Comparison of ENCODE assay signal across 1 cellular context in the genomic region with DNA sequence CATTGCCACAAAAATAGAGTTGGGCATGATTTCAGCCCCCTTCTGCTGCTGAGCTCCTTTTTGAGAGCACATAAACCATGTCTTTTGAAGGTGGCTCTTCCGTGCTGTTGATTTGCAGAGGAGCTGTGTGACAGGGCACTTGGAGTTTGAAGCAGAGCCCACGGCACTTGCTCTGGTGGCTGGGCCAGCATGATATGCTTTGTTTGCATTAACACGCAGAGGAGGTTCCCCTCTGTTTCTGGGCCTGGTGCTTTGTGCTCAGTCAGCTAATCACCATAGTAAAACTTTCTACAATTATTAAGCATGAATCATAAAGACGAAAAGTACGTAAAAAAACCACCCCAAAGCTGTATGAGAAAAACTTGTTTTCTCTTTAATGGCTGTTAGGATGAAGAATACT.
TF ChIP-seq lines count a peak whose summit lies in the region.

No MANE protein-coding gene starts in this region.

TF ChIP-seq in HepG2, 621 proteins besides CTCF, POLR2A, EP300 and RAD21 (continued from another document):
- TF ChIP-seq, protein P1, sequence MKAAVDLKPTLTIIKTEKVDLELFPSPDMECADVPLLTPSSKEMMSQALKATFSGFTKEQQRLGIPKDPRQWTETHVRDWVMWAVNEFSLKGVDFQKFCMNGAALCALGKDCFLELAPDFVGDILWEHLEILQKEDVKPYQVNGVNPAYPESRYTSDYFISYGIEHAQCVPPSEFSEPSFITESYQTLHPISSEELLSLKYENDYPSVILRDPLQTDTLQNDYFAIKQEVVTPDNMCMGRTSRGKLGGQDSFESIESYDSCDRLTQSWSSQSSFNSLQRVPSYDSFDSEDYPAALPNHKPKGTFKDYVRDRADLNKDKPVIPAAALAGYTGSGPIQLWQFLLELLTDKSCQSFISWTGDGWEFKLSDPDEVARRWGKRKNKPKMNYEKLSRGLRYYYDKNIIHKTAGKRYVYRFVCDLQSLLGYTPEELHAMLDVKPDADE (CRISPR knock-in tag; IDR thresholded peaks at IDR 0.05): no peak
- TF ChIP-seq ZNF816 (CRISPR knock-in tag; IDR thresholded peaks at IDR 0.05; ENCODE audit: borderline replicate concordance): no peak
- TF ChIP-seq MAFK (conservative IDR thresholded peaks at IDR 0.05 in 1 of 2, IDR thresholded peaks at IDR 0.05 in 1 of 2; ENCODE audit: low read length in 2 of 2): peak; percentile 9 to 45; a peak in 1 of 4 replicates
- TF ChIP-seq, protein P2, sequence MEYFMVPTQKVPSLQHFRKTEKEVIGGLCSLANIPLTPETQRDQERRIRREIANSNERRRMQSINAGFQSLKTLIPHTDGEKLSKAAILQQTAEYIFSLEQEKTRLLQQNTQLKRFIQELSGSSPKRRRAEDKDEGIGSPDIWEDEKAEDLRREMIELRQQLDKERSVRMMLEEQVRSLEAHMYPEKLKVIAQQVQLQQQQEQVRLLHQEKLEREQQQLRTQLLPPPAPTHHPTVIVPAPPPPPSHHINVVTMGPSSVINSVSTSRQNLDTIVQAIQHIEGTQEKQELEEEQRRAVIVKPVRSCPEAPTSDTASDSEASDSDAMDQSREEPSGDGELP (IDR thresholded peaks at IDR 0.05; ENCODE audit: borderline replicate concordance, low read depth): no peak
- no peak for TF ChIP-seq ZBTB7B (CRISPR knock-in tag; IDR thresholded peaks at IDR 0.05)
- TF ChIP-seq MAFF (IDR thresholded peaks at IDR 0.05; ENCODE audit: low read depth, low read length): peak; percentile 39
- TF ChIP-seq ZNF234 (CRISPR knock-in tag; conservative IDR thresholded peaks at IDR 0.05): no peak
- TF ChIP-seq RFX1 (IDR thresholded peaks at IDR 0.05): no peak
- TF ChIP-seq EEA1 (CRISPR knock-in tag; IDR thresholded peaks at IDR 0.05; ENCODE audit: borderline replicate concordance): no peak
